20 cellular contexts compared by ENCODE assay signal in the genomic region with DNA sequence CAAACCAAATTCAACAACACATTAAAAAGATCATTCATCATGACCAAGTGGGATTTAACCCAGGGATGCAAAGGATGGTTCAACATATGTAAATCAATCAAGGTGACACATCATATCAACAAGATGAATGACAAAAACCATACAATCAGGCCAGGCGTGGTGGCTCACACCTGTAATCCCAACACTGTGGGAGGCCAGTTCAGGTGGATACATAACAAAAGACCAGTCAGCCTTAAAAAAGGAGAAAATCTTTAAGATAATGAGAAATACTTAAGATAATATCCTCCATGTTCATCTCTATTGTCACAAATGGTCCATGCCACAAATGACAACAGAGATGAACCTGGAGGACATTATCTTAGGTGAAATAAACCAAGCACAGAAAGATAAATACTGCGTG. TPM values are rescaled to one million over a fixed set of nuclear protein-coding genes. Genes with fewer than 3 reads are reported as not detected.
DNase-seq lines count a peak whose midpoint lies in the region; ATAC-seq, FAIRE-seq and TF ChIP-seq lines count a peak whose summit lies in the region.
"Had no signal": no experiment of that assay in that cellular context is flagged by ENCODE, and none has a peak within 500 bp of the region (broad histone marks: within the 10 kb centered on the region; RNA-seq: fewer than 3 reads in every experiment).

No MANE protein-coding gene starts in this region.

- no peaks in the 10 kb centered on the region for H3K23me2 ChIP-seq in H1 (ENCODE audit: low read depth, low read length)

- H4K8ac ChIP-seq in H1 (ENCODE audit: extremely low read depth, insufficient read depth, low read length) (no peak overlapping the region), mesendoderm (ENCODE audit: low read depth, low read length) (no peak overlapping the region)

- H3K4me2 ChIP-seq in H1 (ENCODE audit: insufficient read depth in 1 of 2, low read depth in 2 of 2, low read length in 2 of 2), result no peak overlapping the region
- no peak overlapping the region for H3K4me2 ChIP-seq in mesendoderm (ENCODE audit: low read length)
- H3K4me2 ChIP-seq in PC-9, result no peak overlapping the region
- H3K4me2 ChIP-seq: BLaER1 had no signal

- 0 out of 2 replicates have a peak overlapping the region, but pooled peaks have one; percentile 46 for H3K27ac ChIP-seq in HUES6 (ENCODE audit: low read depth, low read length)
- H3K27ac ChIP-seq in H1 (ENCODE audit: low read depth, low read length), result no peak overlapping the region
- H3K27ac ChIP-seq in mesendoderm (ENCODE audit: low read depth, low read length), result no peak overlapping the region
- H3K27ac ChIP-seq in PC-9, result no peak overlapping the region
- H3K27ac ChIP-seq: BLaER1, GM23248 had no signal

- no peaks in the 10 kb centered on the region for H3K27me3 ChIP-seq in HUES6 (ENCODE audit: control insufficient read depth, insufficient read depth, low read length)
- no peaks in the 10 kb centered on the region for H3K27me3 ChIP-seq in H1 (replicated peaks in 1 of 4; ENCODE audit: control insufficient read depth in 3 of 4, extremely low read depth in 1 of 4, insufficient read depth in 3 of 4, low read length in 3 of 4)
- no peaks in the 10 kb centered on the region for H3K27me3 ChIP-seq in mesendoderm (ENCODE audit: insufficient read depth, low read length, poor library complexity)
- no peaks in the 10 kb centered on the region for H3K27me3 ChIP-seq in PC-9 (ENCODE audit: insufficient read depth, low read depth)
- H3K27me3 ChIP-seq: BLaER1 had no signal

- no peak overlapping the region for H4K91ac ChIP-seq in H1 (replicated peaks; ENCODE audit: insufficient read length, low read length)

- 74% methylated on average over 2 of the region's 2 CpGs; no CpG with 5 or more reads in 1 of the 2 experiments for WGBS in H1 (ENCODE audit: extremely low coverage in 1 of 2, insufficient coverage in 1 of 2, insufficient read length in 1 of 2, insufficient replicate concordance in 2 of 2, low coverage in 1 of 2, low lambda C conversion rate in 2 of 2, missing lambda C conversion rate in 1 of 2), 2 experiments
- no CpG with 5 or more reads among the region's 2 CpGs for WGBS in mesendoderm (ENCODE audit: extremely low coverage, insufficient coverage, low lambda C conversion rate)

- H3K9ac ChIP-seq in HUES6 (ENCODE audit: low read length) (no peak overlapping the region), H1 (replicated peaks in 1 of 4; ENCODE audit: extremely low read depth in 1 of 4, low read depth in 3 of 4, low read length in 3 of 4) (no peak overlapping the region), mesendoderm (ENCODE audit: low read length) (no peak overlapping the region)
- H3K9ac ChIP-seq: BLaER1, GM23248 had no signal

- H3K9me3 ChIP-seq in HUES6 (ENCODE audit: control insufficient read depth, insufficient read depth, low read depth, low read length) (peaks cover 7% of the 10 kb centered on the region; the same call in 1 of the 2 replicates), H1 (ENCODE audit: insufficient read depth in 2 of 2, low read depth in 1 of 2, low read length in 1 of 2) (peaks cover 0 to 2% of the 10 kb centered on the region in 2 experiments; a peak in 1 of 4 replicates), PC-9 (ENCODE audit: insufficient read depth, low read depth) (no peaks in the 10 kb centered on the region)
- H3K9me3 ChIP-seq: BLaER1 had no signal

- H3K14ac ChIP-seq in H1 (ENCODE audit: insufficient read length), result no peak overlapping the region

- no peak overlapping the region for H3K4me3 ChIP-seq in HUES6 (ENCODE audit: low read depth, low read length)
- no peak overlapping the region for H3K4me3 ChIP-seq in H1 (ENCODE audit: extremely low read depth in 1 of 4, insufficient read depth in 2 of 4, low read depth in 3 of 4, low read length in 4 of 4)
- H3K4me3 ChIP-seq in mesendoderm (ENCODE audit: low read length), result no peak overlapping the region
- H3K4me3 ChIP-seq in PC-9, result no peak overlapping the region
- H3K4me3 ChIP-seq: BLaER1, GM12878, GM23248 had no signal

- H3K79me2 ChIP-seq in H1 (ENCODE audit: control insufficient read depth in 1 of 2, insufficient read depth in 2 of 2, low read length in 2 of 2) (peaks cover 0 to 34% of the 10 kb centered on the region in 2 experiments; a peak in 2 of 4 replicates), mesendoderm (ENCODE audit: control insufficient read depth, insufficient read depth, low read length) (no peaks in the 10 kb centered on the region), PC-9 (ENCODE audit: low read depth) (0 out of 2 replicates have a peak, but pooled peaks cover 3% of the 10 kb centered on the region)

- H2BK5ac ChIP-seq in H1 (ENCODE audit: low read depth, low read length) (no peak overlapping the region; the same call in 1 of the 2 replicates), mesendoderm (ENCODE audit: low read length) (no peak overlapping the region)

- TF ChIP-seq CTCF in H1 (IDR thresholded peaks at IDR 0.05; ENCODE audit: control extremely low read depth in 1 of 3, insufficient read depth in 1 of 3, low read depth in 1 of 3, low read length in 3 of 3), result no peak
- TF ChIP-seq CTCF in PC-9 (conservative IDR thresholded peaks at IDR 0.05), result no peak

- no peak for TF ChIP-seq RAD21 in H1 (IDR thresholded peaks at IDR 0.05 in 1 of 2, conservative IDR thresholded peaks at IDR 0.05 in 1 of 2; ENCODE audit: low read depth in 2 of 2, low read length in 2 of 2)

- H4K20me1 ChIP-seq in H1 (replicated peaks in 1 of 2; ENCODE audit: control insufficient read depth in 1 of 2, insufficient read depth in 2 of 2, low read length in 2 of 2) (no peaks in the 10 kb centered on the region), PC-9 (ENCODE audit: insufficient read depth) (no peaks in the 10 kb centered on the region; the same call in 1 of the 2 replicates)
- H4K20me1 ChIP-seq: BLaER1 had no signal

- H3K36me3 ChIP-seq in HUES6 (ENCODE audit: control insufficient read depth, insufficient read depth, low read length) (peaks cover 29% of the 10 kb centered on the region), H1 (ENCODE audit: control insufficient read depth in 2 of 4, insufficient read depth in 4 of 4, low read length in 3 of 4) (peaks cover 0 to 19% (median 4%) of the 10 kb centered on the region in 4 experiments; a peak in 4 of 8 replicates), mesendoderm (ENCODE audit: control insufficient read depth, insufficient read depth, low read length) (no peaks in the 10 kb centered on the region), PC-9 (ENCODE audit: low read depth) (no peaks in the 10 kb centered on the region)

- H3K23ac ChIP-seq in H1 (ENCODE audit: insufficient read length), result no peak overlapping the region
- no peak overlapping the region for H3K23ac ChIP-seq in mesendoderm (ENCODE audit: low read length)

- ATAC-seq in GM21529 (IDR thresholded peaks at IDR 0.05; ENCODE audit: unreplicated experiment), result no peak
- ATAC-seq: CD8-positive, alpha-beta T cell; GM12878 had no signal

- no peaks in the 10 kb centered on the region for H3F3A ChIP-seq in PC-9 (ENCODE audit: insufficient read depth, low read depth)

- H3K9me2 ChIP-seq in PC-9 (ENCODE audit: insufficient read depth), result no peaks in the 10 kb centered on the region

- H3K18ac ChIP-seq in H1 (ENCODE audit: extremely low read depth, low read length) (no peak overlapping the region), mesendoderm (ENCODE audit: low read length) (no peak overlapping the region)

- CTCF ChIA-PET in H1 (lab: Charles Lee; ENCODE audit: partially characterized antibody), result no interaction called here
- CTCF ChIA-PET in PC-9 (lab: Charles Lee), result no interaction called here

- intact Hi-C loops in PC-9 (cut with micrococcal nuclease; ENCODE audit: unreplicated experiment), result no loop called here

- H2BK12ac ChIP-seq in H1 (ENCODE audit: low read depth, low read length), result no peak overlapping the region

- no peak overlapping the region for H2BK20ac ChIP-seq in H1 (ENCODE audit: low read length)

- 0 out of 3 replicates have a peak, but pooled peaks of 1 of the 2 experiments have one; percentile 30 for TF ChIP-seq EP300 in H1 (IDR thresholded peaks at IDR 0.05; ENCODE audit: borderline replicate concordance in 1 of 2, low read depth in 2 of 2, low read length in 2 of 2)

- H3K4ac ChIP-seq in H1 (replicated peaks; ENCODE audit: insufficient read length, low read depth, low read length) (no peak overlapping the region), mesendoderm (ENCODE audit: low read depth, low read length) (no peak overlapping the region)

- no peak overlapping the region for H2BK15ac ChIP-seq in H1 (ENCODE audit: low read length)
- H2BK15ac ChIP-seq in mesendoderm (replicated peaks; ENCODE audit: low read depth), result no peak overlapping the region

- H2AK5ac ChIP-seq in H1 (ENCODE audit: low read depth, low read length) (no peak overlapping the region), mesendoderm (ENCODE audit: low read length) (no peak overlapping the region)

- POLR2A ChIA-PET in H1 (lab: Charles Lee; ENCODE audit: partially characterized antibody), result no interaction called here
- POLR2A ChIA-PET in PC-9 (lab: Charles Lee; ENCODE audit: unreplicated experiment), result no interaction called here

- H2BK120ac ChIP-seq in H1 (replicated peaks; ENCODE audit: low read depth, low read length) (no peak overlapping the region), mesendoderm (ENCODE audit: low read depth, low read length) (no peak overlapping the region)

- no peak overlapping the region for H2AFZ ChIP-seq in H1 (ENCODE audit: low read length)
- no peak overlapping the region for H2AFZ ChIP-seq in PC-9
- H2AFZ ChIP-seq: GM23248 had no signal

- no TSS peak for BruUV-seq in PC-9 (replicated peaks; lab: Mats Ljungman, UMichigan)

- FAIRE-seq in H1 (lab: Jason Lieb, UNC), result no peak
- FAIRE-seq: A204.1, GM12878, GM19239 had no signal

- no peaks in the 10 kb centered on the region for H3K4me1 ChIP-seq in HUES6 (ENCODE audit: control insufficient read depth, insufficient read depth, low read length)
- H3K4me1 ChIP-seq in H1 (replicated peaks in 1 of 4; ENCODE audit: control insufficient read depth in 3 of 4, insufficient read depth in 4 of 4, low read length in 3 of 4), result peaks cover 0 to 3% (median 0%) of the 10 kb centered on the region in 4 experiments; a peak in 1 of 7 replicates
- H3K4me1 ChIP-seq in mesendoderm (ENCODE audit: control insufficient read depth, low read depth, low read length), result no peaks in the 10 kb centered on the region
- H3K4me1 ChIP-seq in PC-9 (replicated peaks; ENCODE audit: insufficient read depth), result peaks cover 5% of the 10 kb centered on the region; the same call in 1 of the 2 replicates
- H3K4me1 ChIP-seq: BLaER1 had no signal

- no peaks in the 10 kb centered on the region for H3K79me1 ChIP-seq in H1 (ENCODE audit: low read depth, low read length)
- H3K79me1 ChIP-seq in mesendoderm (ENCODE audit: low read length), result peaks cover 2% of the 10 kb centered on the region

- DNase-seq in H1 (ENCODE audit: low read depth in 1 of 2, low spot score in 2 of 2) (no peak), mesendoderm (peak; percentile 28), PC-9 (no peak), inferior parietal cortex (ENCODE audit: extremely low spot score) (no peak), AG08395 (ENCODE audit: low spot score) (no peak)
- DNase-seq: ACHN; Calu3; CD8-positive, alpha-beta T cell; DMS79 treated with DMSO at 0.1 percent for 48 hours; GM23248; H7; IMR-90; Karpas-422; KBM-7 had no signal

- H4K5ac ChIP-seq in H1 (ENCODE audit: insufficient read length, low read depth, low read length), result no peak overlapping the region
- H4K5ac ChIP-seq in mesendoderm (ENCODE audit: low read length), result no peak overlapping the region

- H3K56ac ChIP-seq in H1 (replicated peaks; ENCODE audit: insufficient read length, low read depth, low read length), result no peak overlapping the region
- H3K56ac ChIP-seq in mesendoderm (ENCODE audit: low read length), result no peak overlapping the region

- no peak for TF ChIP-seq POLR2A in H1 (IDR thresholded peaks at IDR 0.05; ENCODE audit: control extremely low read depth in 1 of 2, low read depth in 2 of 2, low read length in 2 of 2)

RNA-seq across cellular contexts. Expression of a gene that starts 12.4 kb away (rescaled TPM):
- total RNA-seq in H1 (2021; fragmentation: NEBNext Ultra II Directional; extraction: Animal tissue kit (Norgen Biotek cat#: 25700)), result 28.6 and 29.7 TPM in 2 replicates
- 12.2 and 12.9 TPM in 2 replicates for polyA plus RNA-seq in H1 (2011; rRNA removed)
- polyA plus RNA-seq in H1 (2011; cell fraction: cytosol; rRNA removed), result 14.5 TPM
- polyA plus RNA-seq in H1 (2011; cell fraction: nucleus; rRNA removed), result 14.6 TPM
- polyA plus RNA-seq in H1 (2012, experiment 1 of 2), result 20.3 to 27.4 TPM (median 23.4 TPM) in 4 replicates
- 4.7 TPM for polyA plus RNA-seq in H1 (2012, experiment 2 of 2)
- 13.8 TPM for polyA plus RNA-seq in H1 (2013, experiment 1 of 2)
- polyA plus RNA-seq in H1 (2013, experiment 2 of 2), result 13.3 TPM
- polyA minus RNA-seq in H1 (2011; rRNA and poly(A)+ RNA removed), result 11.4 and 15.5 TPM in 2 replicates
- 10.1 TPM for polyA minus RNA-seq in H1 (2011; cell fraction: cytosol; rRNA and poly(A)+ RNA removed)
- polyA minus RNA-seq in H1 (2011; cell fraction: nucleus; rRNA and poly(A)+ RNA removed), result 19.9 TPM
- polyA plus RNA-seq in mesendoderm (2013, experiment 1 of 2), result 11.2 TPM
- 11.8 TPM for polyA plus RNA-seq in mesendoderm (2013, experiment 2 of 2)
- 15.5 and 18.6 TPM in 2 replicates for total RNA-seq in PC-9 (2021)

RNA-seq across cellular contexts. Expression of a gene that starts 12.5 kb away (rescaled TPM):
- 19.7 and 20.3 TPM in 2 replicates for total RNA-seq in H1 (2021; fragmentation: NEBNext Ultra II Directional; extraction: Animal tissue kit (Norgen Biotek cat#: 25700))
- polyA plus RNA-seq in H1 (2011; rRNA removed), result 22.5 and 28.9 TPM in 2 replicates
- polyA plus RNA-seq in H1 (2011; cell fraction: cytosol; rRNA removed), result 27.4 TPM
- 11.4 TPM for polyA plus RNA-seq in H1 (2011; cell fraction: nucleus; rRNA removed)
- 15.5 to 22.3 TPM (median 21.3 TPM) in 4 replicates for polyA plus RNA-seq in H1 (2012, experiment 1 of 2)
- 10.7 TPM for polyA plus RNA-seq in H1 (2012, experiment 2 of 2)
- 10.4 TPM for polyA plus RNA-seq in H1 (2013, experiment 1 of 2)
- polyA plus RNA-seq in H1 (2013, experiment 2 of 2), result 9.7 TPM
- 18.0 TPM in 2 replicates for polyA minus RNA-seq in H1 (2011; rRNA and poly(A)+ RNA removed)
- 8.8 TPM for polyA minus RNA-seq in H1 (2011; cell fraction: cytosol; rRNA and poly(A)+ RNA removed)
- 21.5 TPM for polyA minus RNA-seq in H1 (2011; cell fraction: nucleus; rRNA and poly(A)+ RNA removed)
- 8.8 TPM for polyA plus RNA-seq in mesendoderm (2013, experiment 1 of 2)
- 8.4 TPM for polyA plus RNA-seq in mesendoderm (2013, experiment 2 of 2)
- total RNA-seq in PC-9 (2021), result 15.4 and 18.5 TPM in 2 replicates
